18 cellular contexts compared by ENCODE assay signal in the genomic region with DNA sequence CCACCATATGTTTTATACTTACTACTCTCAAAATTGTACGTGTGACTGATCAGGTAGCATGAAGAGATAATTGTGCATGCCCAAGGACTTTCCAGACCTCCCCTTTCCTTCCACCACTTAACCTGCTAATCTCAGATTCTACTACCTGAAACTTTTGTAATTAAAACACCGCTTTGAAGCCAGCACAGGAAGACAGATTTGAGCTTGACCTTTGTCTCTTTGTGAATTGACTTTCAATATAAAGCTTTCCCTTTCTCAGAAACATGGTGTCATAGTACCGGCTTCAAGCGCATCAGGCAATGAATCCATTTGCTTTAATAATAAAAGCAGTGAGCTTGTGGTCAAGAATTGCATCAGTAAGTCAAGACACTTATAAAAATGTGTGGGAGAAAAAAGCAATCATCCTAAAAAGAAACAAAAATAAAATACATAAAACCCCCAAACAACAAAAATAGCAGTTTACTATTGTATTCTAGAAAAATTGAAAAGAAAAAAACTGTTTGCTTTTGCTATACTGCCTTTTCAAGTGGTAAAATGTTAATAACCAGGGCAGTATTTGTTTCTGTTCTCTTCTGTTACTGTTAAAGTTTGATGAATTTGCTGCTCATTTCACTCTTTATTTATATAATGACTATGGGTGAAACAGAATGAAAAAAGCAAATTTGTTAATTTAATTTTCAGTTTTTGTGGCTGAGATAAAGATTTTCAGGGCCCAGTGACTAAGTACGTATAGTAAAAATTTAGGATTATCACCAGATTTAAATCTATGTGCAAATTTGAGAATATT.
"Had no signal": no experiment of that assay in that cellular context is flagged by ENCODE, and none has a peak within 500 bp of the region (broad histone marks: within the 10 kb centered on the region; RNA-seq: fewer than 3 reads in every experiment).

No MANE protein-coding gene starts in this region.

- H3K9me3 ChIP-seq: gastrocnemius medialis, left ventricle myocardium inferior, psoas muscle, tibial artery, vagina had no signal

- H3K4me1 Mint-ChIP-seq: brain; memory B cell; nephron progenitor cell; stimulated activated memory B cell treated with anti-CD40 and anti-IgM and Interleukin-4, amounts not matched to agents 10 μg/mL and 1 μg/mL and 100 μg/mL, for 72 hours had no signal

- H3K4me3 Mint-ChIP-seq: brain; memory B cell; nephron progenitor cell; stimulated activated memory B cell treated with anti-CD40 and anti-IgM and Interleukin-4, amounts not matched to agents 10 μg/mL and 1 μg/mL and 100 μg/mL, for 72 hours had no signal

- DNase-seq: activated CD4-positive, alpha-beta T cell treated with anti-CD3 and anti-CD28 coated beads, Interleukin-2, amount 50 U/mL, for 1 hour; activated naive CD4-positive, alpha-beta T cell treated with anti-CD3 and anti-CD28 coated beads, Interleukin-2, amount 50 U/mL, for 16 hours; amniotic stem cell; effector memory CD4-positive, alpha-beta T cell; gastrocnemius medialis; kidney; left ventricle myocardium inferior; nephron progenitor cell; psoas muscle; stimulated activated CD4-positive, alpha-beta T cell treated with anti-CD3 and anti-CD28 coated beads, Interleukin-1b, Interleukin-23, amount 100 ng/mL, for 48 hours; tibial artery had no signal

- H3K9me3 Mint-ChIP-seq: brain, nephron progenitor cell had no signal

- H3K36me3 ChIP-seq: gastrocnemius medialis, left ventricle myocardium inferior, spleen, tibial artery, vagina had no signal

- H3K27me3 ChIP-seq: gastrocnemius medialis, spleen, tibial artery, vagina had no signal

- H3K27ac Mint-ChIP-seq: brain; memory B cell; nephron progenitor cell; stimulated activated memory B cell treated with anti-CD40 and anti-IgM and Interleukin-4, amounts not matched to agents 10 μg/mL and 1 μg/mL and 100 μg/mL, for 72 hours had no signal

- H3K4me3 ChIP-seq: gastrocnemius medialis, left ventricle myocardium inferior, psoas muscle, spleen, tibial artery, vagina had no signal

- H3K36me3 Mint-ChIP-seq: brain; memory B cell; stimulated activated memory B cell treated with anti-CD40 and anti-IgM and Interleukin-4, amounts not matched to agents 10 μg/mL and 1 μg/mL and 100 μg/mL, for 72 hours had no signal

- FAIRE-seq: kidney had no signal

- H3K27ac ChIP-seq: epithelial cell of prostate, gastrocnemius medialis, left ventricle myocardium inferior, psoas muscle, spleen, tibial artery, vagina had no signal

- H3K27me3 Mint-ChIP-seq: brain; memory B cell; stimulated activated memory B cell treated with anti-CD40 and anti-IgM and Interleukin-4, amounts not matched to agents 10 μg/mL and 1 μg/mL and 100 μg/mL, for 72 hours had no signal

- H3K4me1 ChIP-seq: gastrocnemius medialis, left ventricle myocardium inferior, psoas muscle, spleen, tibial artery, vagina had no signal

- ATAC-seq: gastrocnemius medialis; psoas muscle; sciatic nerve; stimulated activated memory B cell treated with anti-CD40 and anti-IgM and Interleukin-4, amounts not matched to agents 10 μg/mL and 1 μg/mL and 100 μg/mL, for 72 hours had no signal
